ENCODE assay signal across 12 cellular contexts in the genomic region with DNA sequence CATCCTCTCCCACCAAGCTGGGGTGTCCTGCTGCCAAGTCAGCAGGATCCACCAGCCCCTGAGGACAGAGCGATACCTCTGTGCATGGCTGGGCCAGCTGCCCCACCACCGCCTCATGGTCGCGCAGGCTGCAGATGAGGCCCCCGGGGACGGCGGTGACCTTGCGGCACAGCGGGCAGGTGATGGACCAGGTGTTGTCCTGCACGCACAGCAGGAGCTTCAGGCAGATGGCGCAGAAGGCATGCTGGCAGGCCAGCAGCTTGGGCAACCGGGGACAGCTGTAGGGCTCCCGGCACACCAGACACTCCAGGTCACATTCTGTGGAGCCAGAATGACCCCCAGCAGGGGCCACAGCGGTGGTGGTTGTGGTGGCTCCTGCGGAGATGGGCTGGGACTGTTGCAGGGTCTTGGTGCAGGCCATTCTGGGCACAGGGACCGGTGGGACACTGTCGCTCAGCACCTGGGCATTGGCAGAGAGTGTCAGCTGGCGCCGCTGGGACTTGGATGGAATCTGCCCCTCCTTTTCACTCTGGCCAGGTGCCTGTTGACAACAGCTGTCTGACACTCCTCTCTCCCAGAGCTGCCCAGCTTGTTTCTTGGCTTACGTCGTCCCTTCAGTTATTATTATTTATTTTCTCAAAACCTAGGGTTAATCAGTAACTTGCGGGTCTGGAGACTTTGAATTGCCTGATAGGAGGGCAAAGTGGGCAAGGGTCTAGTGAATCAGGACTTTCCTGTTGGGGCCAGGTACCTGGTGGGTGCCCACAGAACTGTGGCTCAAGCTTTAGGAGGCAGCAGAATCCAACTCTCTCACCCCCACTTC. TPM values are rescaled to one million over a fixed set of nuclear protein-coding genes. Genes with fewer than 3 reads are reported as not detected.
A peak's percentile ranks its signal among the peaks of the same experiment; 100 is the strongest.
DNase-seq lines count a peak whose midpoint lies in the region; ATAC-seq and TF ChIP-seq lines count a peak whose summit lies in the region.
"Had no signal": no experiment of that assay in that cellular context is flagged by ENCODE, and none has a peak within 500 bp of the region (broad histone marks: within the 10 kb centered on the region; RNA-seq: fewer than 3 reads in every experiment).

A gene with protein sequence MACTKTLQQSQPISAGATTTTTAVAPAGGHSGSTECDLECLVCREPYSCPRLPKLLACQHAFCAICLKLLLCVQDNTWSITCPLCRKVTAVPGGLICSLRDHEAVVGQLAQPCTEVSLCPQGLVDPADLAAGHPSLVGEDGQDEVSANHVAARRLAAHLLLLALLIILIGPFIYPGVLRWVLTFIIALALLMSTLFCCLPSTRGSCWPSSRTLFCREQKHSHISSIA (minus strand): TSS at position 603 of the 823 bp plus-strand sequence. CDS start 182 bp downstream, at position 421.

- intact Hi-C loops in natural killer cell (cut with micrococcal nuclease) (no loop called here), mucosa of descending colon (cut with DNase I, micrococcal nuclease) (loop anchor here in 1 of 2 donors (10.0 kb wide), 1 partner anchor 50 kb away; no protein-coding TSS in a partner anchor)

- peaks cover 0 to 29% (median 1%) of the 10 kb centered on the region in 4 donors for H3K4me1 ChIP-seq in Peyer's patch
- peaks cover 10% of the 10 kb centered on the region for H3K4me1 ChIP-seq in mucosa of descending colon (ENCODE audit: low read depth)
- no peaks in the 10 kb centered on the region for H3K4me1 ChIP-seq in foreskin keratinocyte
- H3K4me1 ChIP-seq: esophagus muscularis mucosa had no signal

- TF ChIP-seq POLR2A in Peyer's patch (IDR thresholded peaks at IDR 0.05): peak; percentile 46 to 85

- no peaks in the 10 kb centered on the region for H3K9me3 ChIP-seq in Peyer's patch
- H3K9me3 ChIP-seq in mucosa of descending colon: no peaks in the 10 kb centered on the region
- H3K9me3 ChIP-seq: esophagus muscularis mucosa had no signal

- H3K4me3 Mint-ChIP-seq in natural killer cell treated with Interleukin-12 subunit alpha and Interleukin-12 subunit beta and Interleukin-15 and Interleukin-18, amount 100 ng/mL, for 72 hours: no peak within 1 kb of the TSS
- no peak within 1 kb of the TSS for H3K4me3 Mint-ChIP-seq in natural killer cell
- no peak within 1 kb of the TSS for H3K4me3 Mint-ChIP-seq in stimulated activated naive CD8-positive, alpha-beta T cell treated with anti-CD3 and anti-CD28 coated beads, Interleukin-15, amount 100 ng/mL, for 72 hours
- H3K4me3 Mint-ChIP-seq in activated CD4-positive, alpha-beta T cell treated with anti-CD3 and anti-CD28 coated beads, Interleukin-2, amount 10 ng/mL, durations not matched to agents 7 days and 5 days: no peak within 1 kb of the TSS
- H3K4me3 Mint-ChIP-seq: activated T-cell treated with anti-CD3 and anti-CD28 coated beads, Interleukin-2, amount 50 U/mL, for 4 hours had no signal

- no peak within 1 kb of the TSS for H3K27ac Mint-ChIP-seq in natural killer cell treated with Interleukin-12 subunit alpha and Interleukin-12 subunit beta and Interleukin-15 and Interleukin-18, amount 100 ng/mL, for 72 hours
- no peak within 1 kb of the TSS for H3K27ac Mint-ChIP-seq in natural killer cell
- H3K27ac Mint-ChIP-seq in stimulated activated naive CD8-positive, alpha-beta T cell treated with anti-CD3 and anti-CD28 coated beads, Interleukin-15, amount 100 ng/mL, for 72 hours: no peak within 1 kb of the TSS
- H3K27ac Mint-ChIP-seq in activated CD4-positive, alpha-beta T cell treated with anti-CD3 and anti-CD28 coated beads, Interleukin-2, amount 10 ng/mL, durations not matched to agents 7 days and 5 days: no peak within 1 kb of the TSS

- ATAC-seq in natural killer cell treated with Interleukin-12 subunit alpha and Interleukin-12 subunit beta and Interleukin-15 and Interleukin-18, amount 100 ng/mL, for 72 hours: peak; percentile 7 to 31
- no peak for ATAC-seq in natural killer cell
- peak; percentile 71 for ATAC-seq in mucosa of descending colon
- no peak for ATAC-seq in stimulated activated naive CD8-positive, alpha-beta T cell treated with anti-CD3 and anti-CD28 coated beads, Interleukin-15, amount 100 ng/mL, for 72 hours
- no peak for ATAC-seq in HG02885 (IDR thresholded peaks at IDR 0.05; ENCODE audit: poor library complexity, unreplicated experiment)
- no peak for ATAC-seq in foreskin keratinocyte
- ATAC-seq: activated T-cell treated with anti-CD3 and anti-CD28 coated beads, Interleukin-2, amount 50 U/mL, for 4 hours had no signal

- H3K9me3 Mint-ChIP-seq in natural killer cell treated with Interleukin-12 subunit alpha and Interleukin-12 subunit beta and Interleukin-15 and Interleukin-18, amount 100 ng/mL, for 72 hours: no peaks in the 10 kb centered on the region
- H3K9me3 Mint-ChIP-seq in natural killer cell: no peaks in the 10 kb centered on the region
- no peaks in the 10 kb centered on the region for H3K9me3 Mint-ChIP-seq in stimulated activated naive CD8-positive, alpha-beta T cell treated with anti-CD3 and anti-CD28 coated beads, Interleukin-15, amount 100 ng/mL, for 72 hours
- no peaks in the 10 kb centered on the region for H3K9me3 Mint-ChIP-seq in activated CD4-positive, alpha-beta T cell treated with anti-CD3 and anti-CD28 coated beads, Interleukin-2, amount 10 ng/mL, durations not matched to agents 7 days and 5 days
- H3K9me3 Mint-ChIP-seq: activated T-cell treated with anti-CD3 and anti-CD28 coated beads, Interleukin-2, amount 50 U/mL, for 4 hours had no signal

- H3K27me3 Mint-ChIP-seq in natural killer cell treated with Interleukin-12 subunit alpha and Interleukin-12 subunit beta and Interleukin-15 and Interleukin-18, amount 100 ng/mL, for 72 hours: peaks cover 0 to 11% of the 10 kb centered on the region in 2 donors
- peaks cover 3 to 9% of the 10 kb centered on the region in 2 donors for H3K27me3 Mint-ChIP-seq in natural killer cell (ENCODE audit: low read depth in 2 of 2)
- no peaks in the 10 kb centered on the region for H3K27me3 Mint-ChIP-seq in stimulated activated naive CD8-positive, alpha-beta T cell treated with anti-CD3 and anti-CD28 coated beads, Interleukin-15, amount 100 ng/mL, for 72 hours
- peaks cover 2% of the 10 kb centered on the region for H3K27me3 Mint-ChIP-seq in activated CD4-positive, alpha-beta T cell treated with anti-CD3 and anti-CD28 coated beads, Interleukin-2, amount 10 ng/mL, durations not matched to agents 7 days and 5 days

- H3K27me3 ChIP-seq in Peyer's patch: no peaks in the 10 kb centered on the region
- H3K27me3 ChIP-seq in foreskin keratinocyte: peaks cover 38% of the 10 kb centered on the region
- H3K27me3 ChIP-seq: esophagus muscularis mucosa had no signal

- TF ChIP-seq CTCF in natural killer cell (IDR thresholded peaks at IDR 0.05) (no peak), Peyer's patch (IDR thresholded peaks at IDR 0.05) (peak in 1 of 6 experiments; percentile 12), mucosa of descending colon (IDR thresholded peaks at IDR 0.05) (no peak), foreskin keratinocyte (conservative IDR thresholded peaks at IDR 0.05) (no peak)

- H3K4me3 ChIP-seq in Peyer's patch (peak within 1 kb of the TSS in 3 of 4 donors; percentile 11 to 53 (median 53)), mucosa of descending colon (peak within 1 kb of the TSS; percentile 48)
- H3K4me3 ChIP-seq: esophagus muscularis mucosa had no signal

- no peaks in the 10 kb centered on the region for H3K36me3 Mint-ChIP-seq in natural killer cell treated with Interleukin-12 subunit alpha and Interleukin-12 subunit beta and Interleukin-15 and Interleukin-18, amount 100 ng/mL, for 72 hours
- no peaks in the 10 kb centered on the region for H3K36me3 Mint-ChIP-seq in natural killer cell
- no peaks in the 10 kb centered on the region for H3K36me3 Mint-ChIP-seq in activated CD4-positive, alpha-beta T cell treated with anti-CD3 and anti-CD28 coated beads, Interleukin-2, amount 10 ng/mL, durations not matched to agents 7 days and 5 days (ENCODE audit: low read depth)
- H3K36me3 Mint-ChIP-seq: brain had no signal

- H3K4me1 Mint-ChIP-seq in natural killer cell treated with Interleukin-12 subunit alpha and Interleukin-12 subunit beta and Interleukin-15 and Interleukin-18, amount 100 ng/mL, for 72 hours (ENCODE audit: low read depth in 2 of 2): no peaks in the 10 kb centered on the region
- H3K4me1 Mint-ChIP-seq in natural killer cell: no peaks in the 10 kb centered on the region
- no peaks in the 10 kb centered on the region for H3K4me1 Mint-ChIP-seq in stimulated activated naive CD8-positive, alpha-beta T cell treated with anti-CD3 and anti-CD28 coated beads, Interleukin-15, amount 100 ng/mL, for 72 hours
- H3K4me1 Mint-ChIP-seq in activated CD4-positive, alpha-beta T cell treated with anti-CD3 and anti-CD28 coated beads, Interleukin-2, amount 10 ng/mL, durations not matched to agents 7 days and 5 days: no peaks in the 10 kb centered on the region
- H3K4me1 Mint-ChIP-seq: brain had no signal

- CTCF ChIA-PET in activated CD4-positive, alpha-beta T cell treated with anti-CD3 and anti-CD28 coated beads, Interleukin-2, amount 10 ng/mL, durations not matched to agents 7 days and 5 days (lab: Charles Lee): no interaction called here

- no peaks in the 10 kb centered on the region for H3K36me3 ChIP-seq in Peyer's patch
- H3K36me3 ChIP-seq in mucosa of descending colon (ENCODE audit: low read depth): peaks cover 3% of the 10 kb centered on the region
- H3K36me3 ChIP-seq: esophagus muscularis mucosa had no signal

- POLR2A ChIA-PET in activated CD4-positive, alpha-beta T cell treated with anti-CD3 and anti-CD28 coated beads, Interleukin-2, amount 10 ng/mL, durations not matched to agents 7 days and 5 days (lab: Charles Lee): no interaction called here

- peak within 1 kb of the TSS in 3 of 4 donors; percentile 69 to 94 (median 89) for H3K27ac ChIP-seq in Peyer's patch
- H3K27ac ChIP-seq in foreskin keratinocyte: no peak within 1 kb of the TSS
- H3K27ac ChIP-seq: esophagus muscularis mucosa had no signal

- no peak for DNase-seq in natural killer cell treated with Interleukin-12 subunit alpha and Interleukin-12 subunit beta and Interleukin-15 and Interleukin-18, amount 100 ng/mL, for 72 hours (ENCODE audit: low spot score)
- DNase-seq in natural killer cell: no peak
- peak in 2 of 3 donors; percentile 86 to 88 for DNase-seq in Peyer's patch
- peak; percentile 88 to 94 (median 89) for DNase-seq in mucosa of descending colon
- DNase-seq in stimulated activated naive CD8-positive, alpha-beta T cell treated with anti-CD3 and anti-CD28 coated beads, Interleukin-15, amount 100 ng/mL, for 72 hours: no peak
- DNase-seq in foreskin keratinocyte: no peak
- DNase-seq in activated CD4-positive, alpha-beta T cell treated with anti-CD3 and anti-CD28 coated beads, Interleukin-2, amount 10 ng/mL, durations not matched to agents 7 days and 5 days: no peak
- DNase-seq: activated T-cell treated with anti-CD3 and anti-CD28 coated beads, Interleukin-2, amount 50 U/mL, for 4 hours had no signal

RNA-seq across cellular contexts. Expression of the gene that starts here (rescaled TPM):
- not detected for total RNA-seq in natural killer cell treated with Interleukin-12 subunit alpha and Interleukin-12 subunit beta and Interleukin-15 and Interleukin-18, amount 100 ng/mL, for 72 hours
- total RNA-seq in natural killer cell (not detected), Peyer's patch (10 to 100 TPM in 2 of 4 donors, 1 to 10 TPM in 2; 2.5 to 19.0 (median 10.4) TPM), mucosa of descending colon (10 to 100 TPM; 15.1 to 42.6 (median 41.0) TPM), foreskin keratinocyte (not detected in 2 replicates)
- not detected in 2 replicates for polyA plus RNA-seq in foreskin keratinocyte
- total RNA-seq in activated CD4-positive, alpha-beta T cell treated with anti-CD3 and anti-CD28 coated beads, Interleukin-2, amount 10 ng/mL, durations not matched to agents 7 days and 5 days: not detected
- total RNA-seq: activated T-cell treated with anti-CD3 and anti-CD28 coated beads, Interleukin-2, amount 50 U/mL, for 4 hours; esophagus muscularis mucosa; kidney epithelial cell had no signal

Comparison
In these comparisons a context has a peak if more than half of its experiments do, and no peak if none do; other contexts are left out.
1. Peak in ATAC-seq in natural killer cell treated with Interleukin-12 subunit alpha and Interleukin-12 subunit beta and Interleukin-15 and Interleukin-18, amount 100 ng/mL, for 72 hours; RNA of the gene not detected or under 1 TPM.
2. DNase-seq: peak in Peyer's patch (2 of 3) and mucosa of descending colon (3 of 3); none in natural killer cell treated with Interleukin-12 subunit alpha and Interleukin-12 subunit beta and Interleukin-15 and Interleukin-18, amount 100 ng/mL, for 72 hours (single experiment), natural killer cell (single experiment), stimulated activated naive CD8-positive, alpha-beta T cell treated with anti-CD3 and anti-CD28 coated beads, Interleukin-15, amount 100 ng/mL, for 72 hours (0 of 2), foreskin keratinocyte (0 of 2) and activated CD4-positive, alpha-beta T cell treated with anti-CD3 and anti-CD28 coated beads, Interleukin-2, amount 10 ng/mL, durations not matched to agents 7 days and 5 days (single experiment).